8 cellular contexts compared by ENCODE assay signal in genomic region chr9:97696823-97697601, GRCh38.
A peak's percentile ranks its signal among the peaks of the same experiment; 100 is the strongest.
DNase-seq lines count a peak whose midpoint lies in the region; ATAC-seq and TF ChIP-seq lines count a peak whose summit lies in the region.

XPA (minus strand) TSS chr9:97697340; CDS start chr9:97697292, 48 bp downstream.

- H3K27ac ChIP-seq in VCaP, result peak within 1 kb of the TSS; percentile 90
- no peak within 1 kb of the TSS for H3K27ac ChIP-seq in iPS-20b (ENCODE audit: low read length)
- peak within 1 kb of the TSS; percentile 88 to 96 (median 92) for H3K27ac ChIP-seq in skin epidermis

- ATAC-seq in GM18868 (IDR thresholded peaks at IDR 0.05; ENCODE audit: unreplicated experiment), result peak; percentile 92
- ATAC-seq in HG03103 (IDR thresholded peaks at IDR 0.05; ENCODE audit: low read depth, unreplicated experiment), result peak; percentile 89

- peaks cover 36% of the 10 kb centered on the region for H3K27me3 ChIP-seq in iPS-20b (ENCODE audit: insufficient read depth, low read length)

- peak; percentile 94 for DNase-seq in ACHN
- DNase-seq in NCI-H2171 treated with DMSO at 0.1 percent for 48 hours (lab: John Stamatoyannopoulos, UW), result peak; percentile 94
- DNase-seq in T47D (ENCODE audit: low read depth in 1 of 2, low spot score in 1 of 2), result peak; percentile 88 to 93

- TF ChIP-seq CTCF in VCaP (conservative IDR thresholded peaks at IDR 0.05), result no peak

- H3K9me3 ChIP-seq in iPS-20b (ENCODE audit: insufficient read depth, low read depth, low read length), result no peaks in the 10 kb centered on the region

- H3K9ac ChIP-seq in iPS-20b (ENCODE audit: low read depth, low read length), result peak within 1 kb of the TSS; percentile 72; the same call in 1 of the 2 replicates

- 0 out of 2 replicates have a peak, but pooled peaks cover 4% of the 10 kb centered on the region for H3K4me1 ChIP-seq in iPS-20b (ENCODE audit: insufficient read depth, low read length)

- no peaks in the 10 kb centered on the region for H3K36me3 ChIP-seq in iPS-20b (ENCODE audit: insufficient read depth, low read depth, low read length)

- in situ Hi-C loops in ACHN (cut with HindIII; ENCODE audit: low pct_ligation_motif_present, low pct_unique_long_range_greater_than_20kb, low sequenced_read_pairs) (no loop called here), T47D (cut with HindIII; ENCODE audit: low pct_unique_long_range_greater_than_20kb, low sequenced_read_pairs) (no loop called here)

- H3K4me3 ChIP-seq in iPS-20b (ENCODE audit: low read length), result peak within 1 kb of the TSS; percentile 71
- peak within 1 kb of the TSS; percentile 64 to 93 (median 85) for H3K4me3 ChIP-seq in skin epidermis
